Comparison of ENCODE assay signal across 1 cellular context in the genomic region with DNA sequence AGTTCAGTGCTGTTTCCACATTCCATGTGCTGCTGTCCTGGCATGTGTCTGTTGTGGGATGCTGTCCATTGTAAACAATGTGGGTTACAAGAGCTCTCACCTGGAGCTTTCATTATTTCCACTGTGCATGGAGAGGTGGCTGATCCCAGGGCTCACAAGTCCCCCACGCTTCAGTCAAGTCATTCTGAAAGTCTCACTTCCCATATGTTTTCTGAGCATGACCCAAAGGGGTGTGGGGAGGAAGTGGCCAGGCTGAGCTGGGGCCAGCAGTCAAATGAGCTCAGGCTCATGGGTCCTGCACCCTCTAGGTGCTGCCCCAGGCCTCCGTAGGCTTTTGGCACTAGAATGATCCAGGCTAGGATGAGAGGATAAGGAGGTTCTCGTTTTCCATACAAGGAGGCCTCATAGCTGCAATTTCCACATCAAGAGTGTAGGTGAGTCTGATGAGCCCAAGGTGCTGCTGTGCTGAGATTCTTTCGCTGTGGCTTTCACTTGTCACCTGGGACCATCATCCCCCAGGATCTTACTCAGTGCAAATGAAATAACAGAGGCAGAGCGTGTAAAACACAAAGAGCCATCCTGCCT.
TF ChIP-seq lines count a peak whose summit lies in the region.

No MANE protein-coding gene starts in this region.

TF ChIP-seq in WTC11, 78 proteins besides CTCF, POLR2A, EP300 and RAD21 (continued from another document):
- TF ChIP-seq ZBTB21 (CRISPR knock-in tag; IDR thresholded peaks at IDR 0.05; ENCODE audit: borderline replicate concordance), result no peak
- TF ChIP-seq, protein P1, sequence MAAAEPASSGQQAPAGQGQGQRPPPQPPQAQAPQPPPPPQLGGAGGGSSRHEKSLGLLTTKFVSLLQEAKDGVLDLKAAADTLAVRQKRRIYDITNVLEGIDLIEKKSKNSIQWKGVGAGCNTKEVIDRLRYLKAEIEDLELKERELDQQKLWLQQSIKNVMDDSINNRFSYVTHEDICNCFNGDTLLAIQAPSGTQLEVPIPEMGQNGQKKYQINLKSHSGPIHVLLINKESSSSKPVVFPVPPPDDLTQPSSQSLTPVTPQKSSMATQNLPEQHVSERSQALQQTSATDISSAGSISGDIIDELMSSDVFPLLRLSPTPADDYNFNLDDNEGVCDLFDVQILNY (CRISPR knock-in tag; IDR thresholded peaks at IDR 0.05), result no peak
TF ChIP-seq in WTC11: peak in this region for 0.
